Comparison of ENCODE assay signal across 8 cellular contexts in the genomic region with DNA sequence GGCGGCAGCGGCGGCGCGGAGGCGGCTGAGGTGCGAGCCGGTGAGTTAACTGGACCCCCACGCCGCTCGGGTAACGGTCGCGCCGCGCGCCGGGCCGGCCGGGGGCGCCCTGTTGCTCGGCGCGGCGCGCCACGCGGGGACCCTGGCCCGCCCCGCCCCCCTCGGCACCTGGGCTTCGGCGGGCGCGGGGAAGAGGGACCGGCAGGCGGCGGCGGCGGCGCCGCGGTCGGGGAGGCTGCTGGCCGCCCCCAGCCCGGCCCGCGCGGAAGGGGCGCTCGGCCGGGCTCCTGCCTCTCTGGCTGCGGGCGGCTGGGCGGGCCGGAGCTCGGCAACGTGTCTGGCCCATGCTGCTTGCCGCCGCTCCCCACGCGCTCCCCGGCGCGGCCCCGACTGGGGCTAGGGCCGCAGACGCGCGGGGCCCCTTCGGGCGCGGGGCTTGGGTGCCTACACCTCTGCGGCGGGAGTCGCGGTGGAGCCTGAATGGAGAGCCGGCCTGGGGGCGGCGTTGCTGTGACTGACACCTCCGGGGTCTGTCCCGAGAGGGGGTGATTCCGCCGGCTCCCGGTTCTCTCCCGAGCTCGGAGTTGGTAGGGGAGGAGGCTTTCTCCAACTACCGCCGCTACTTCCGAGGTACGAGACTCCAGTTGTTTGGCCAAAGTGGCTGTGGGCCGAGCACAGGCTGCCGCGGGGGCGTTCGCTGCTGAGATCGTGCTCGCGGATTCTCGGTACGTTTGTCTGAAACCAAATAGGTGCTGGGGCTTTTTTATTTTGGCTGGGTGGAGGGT. TPM values are rescaled to one million over a fixed set of nuclear protein-coding genes. Genes with fewer than 3 reads are reported as not detected.
DNase-seq lines count a peak whose midpoint lies in the region; ATAC-seq and TF ChIP-seq lines count a peak whose summit lies in the region.

No MANE protein-coding gene starts in this region.

- DNase-seq in Caco-2 (peak; percentile 58 to 60), left ventricle myocardium inferior (peak; percentile 42), posterior vena cava (ENCODE audit: low spot score) (peak; percentile 86)
- DNase-seq in activated naive CD8-positive, alpha-beta T cell treated with anti-CD3 and anti-CD28 coated beads, Interleukin-2, amount 10 ng/mL, durations not matched to agents 7 days and 5 days = peak; percentile 73

- CTCF ChIA-PET in Caco-2 (lab: Charles Lee) = interaction anchor here (0.6 to 0.9 kb wide), 3 partner anchors 24 to 192 kb away, joined by 3 read pairs; no protein-coding TSS in a partner anchor

- H3K4me3 ChIP-seq in Caco-2 (ENCODE audit: low read depth, low read length) (peak overlapping the region; percentile 81), left ventricle myocardium inferior (peak overlapping the region; percentile 84)

- H3K27me3 Mint-ChIP-seq in Caco-2 (ENCODE audit: insufficient read depth, unreplicated experiment) = peaks cover 10% of the 10 kb centered on the region
- H3K27me3 Mint-ChIP-seq in activated naive CD8-positive, alpha-beta T cell treated with anti-CD3 and anti-CD28 coated beads, Interleukin-2, amount 10 ng/mL, durations not matched to agents 7 days and 5 days = peaks cover 35% of the 10 kb centered on the region

- peaks cover 30% of the 10 kb centered on the region for H3K4me1 Mint-ChIP-seq in Caco-2 (ENCODE audit: low read depth, unreplicated experiment)
- H3K4me1 Mint-ChIP-seq in activated naive CD8-positive, alpha-beta T cell treated with anti-CD3 and anti-CD28 coated beads, Interleukin-2, amount 10 ng/mL, durations not matched to agents 7 days and 5 days = peaks cover 31% of the 10 kb centered on the region

- H3K36me3 ChIP-seq in Caco-2 (ENCODE audit: control insufficient read depth, insufficient read depth, low read length) (no peaks in the 10 kb centered on the region), left ventricle myocardium inferior (no peaks in the 10 kb centered on the region)

- H3K9me3 ChIP-seq in Caco-2 = no peaks in the 10 kb centered on the region
- no peaks in the 10 kb centered on the region for H3K9me3 ChIP-seq in left ventricle myocardium inferior (replicated peaks)

- H3K27ac ChIP-seq in left ventricle myocardium inferior (replicated peaks) = peak overlapping the region; percentile 74

- H3K36me3 Mint-ChIP-seq in Caco-2 (ENCODE audit: insufficient read depth, unreplicated experiment) = peaks cover 6% of the 10 kb centered on the region
- H3K36me3 Mint-ChIP-seq in activated naive CD8-positive, alpha-beta T cell treated with anti-CD3 and anti-CD28 coated beads, Interleukin-2, amount 10 ng/mL, durations not matched to agents 7 days and 5 days = no peaks in the 10 kb centered on the region

- intact Hi-C loops in Caco-2 (cut with micrococcal nuclease; ENCODE audit: unreplicated experiment) (loop anchor here (5.0 kb wide), 1 partner anchor 171 kb away; no protein-coding TSS in a partner anchor), left ventricle myocardium inferior (cut with micrococcal nuclease) (no loop called here), posterior vena cava (cut with DNase I) (no loop called here)

- peak; percentile 39 for ATAC-seq in GM19397 (IDR thresholded peaks at IDR 0.05; ENCODE audit: unreplicated experiment)
- ATAC-seq in HG03460 (IDR thresholded peaks at IDR 0.05; ENCODE audit: unreplicated experiment) = peak; percentile 24
- peak; percentile 41 for ATAC-seq in activated naive CD8-positive, alpha-beta T cell treated with anti-CD3 and anti-CD28 coated beads, Interleukin-2, amount 10 ng/mL, durations not matched to agents 7 days and 5 days (ENCODE audit: low read depth)
- ATAC-seq in GM18873 (IDR thresholded peaks at IDR 0.05; ENCODE audit: low FRiP score, unreplicated experiment) = no peak

- peak overlapping the region; percentile 98 for H3K4me3 Mint-ChIP-seq in Caco-2 (ENCODE audit: unreplicated experiment)
- H3K4me3 Mint-ChIP-seq in activated naive CD8-positive, alpha-beta T cell treated with anti-CD3 and anti-CD28 coated beads, Interleukin-2, amount 10 ng/mL, durations not matched to agents 7 days and 5 days = peak overlapping the region; percentile 90

- POLR2A ChIA-PET in Caco-2 (lab: Charles Lee) = interaction anchor here (0.5 kb wide), 1 partner anchor 165 kb away, joined by 3 read pairs; no protein-coding TSS in a partner anchor
- POLR2A ChIA-PET in activated naive CD8-positive, alpha-beta T cell treated with anti-CD3 and anti-CD28 coated beads, Interleukin-2, amount 10 ng/mL, durations not matched to agents 7 days and 5 days (lab: Charles Lee) = interaction anchor here (0.6 to 1.5 kb wide), 3 partner anchors 13 to 74 kb away, joined by 3 to 4 read pairs (median 4); no protein-coding TSS in a partner anchor

- H3K27ac Mint-ChIP-seq in Caco-2 (ENCODE audit: unreplicated experiment) = peak overlapping the region; percentile 69
- peak overlapping the region; percentile 85 for H3K27ac Mint-ChIP-seq in activated naive CD8-positive, alpha-beta T cell treated with anti-CD3 and anti-CD28 coated beads, Interleukin-2, amount 10 ng/mL, durations not matched to agents 7 days and 5 days

- H3K9me3 Mint-ChIP-seq in Caco-2 (ENCODE audit: unreplicated experiment) = no peaks in the 10 kb centered on the region
- H3K9me3 Mint-ChIP-seq in activated naive CD8-positive, alpha-beta T cell treated with anti-CD3 and anti-CD28 coated beads, Interleukin-2, amount 10 ng/mL, durations not matched to agents 7 days and 5 days = no peaks in the 10 kb centered on the region

- BruUV-seq in Caco-2 (replicated peaks; lab: Mats Ljungman, UMichigan) = no TSS peak

- H3K27me3 ChIP-seq in Caco-2 (replicated peaks; ENCODE audit: control insufficient read depth, insufficient read depth, low read length) = no peaks in the 10 kb centered on the region
- peaks cover 39% of the 10 kb centered on the region for H3K27me3 ChIP-seq in left ventricle myocardium inferior (ENCODE audit: low read depth)

- TF ChIP-seq CTCF in Caco-2 (IDR thresholded peaks at IDR 0.05; ENCODE audit: insufficient read depth in 1 of 2, low read depth in 1 of 2, low read length in 1 of 2, severe bottlenecking in 1 of 2, unreplicated experiment in 1 of 2) (no peak), left ventricle myocardium inferior (IDR thresholded peaks at IDR 0.05; ENCODE audit: borderline replicate concordance) (no peak)

- TF ChIP-seq POLR2A in Raji (IDR thresholded peaks at IDR 0.05; ENCODE audit: insufficient read depth, low read depth, low read length) = peak; percentile 28; the same call in 1 of the 2 replicates

- H3K4me1 ChIP-seq in Caco-2 (peaks cover 25% of the 10 kb centered on the region), left ventricle myocardium inferior (peaks cover 17% of the 10 kb centered on the region)

RNA-seq across cellular contexts. Expression of a gene that starts 0.5 kb away (rescaled TPM):
- total RNA-seq in Caco-2 (2022) (37.2 and 38.5 TPM in 2 replicates), left ventricle myocardium inferior (7.1 TPM), posterior vena cava (10 to 100 TPM; 37.4 to 43.1 TPM)
- total RNA-seq in activated naive CD8-positive, alpha-beta T cell treated with anti-CD3 and anti-CD28 coated beads, Interleukin-2, amount 10 ng/mL, durations not matched to agents 7 days and 5 days = 10 to 100 TPM; 20.4 to 21.6 TPM
